ENCODE assay signal across 16 cellular contexts in the genomic region with DNA sequence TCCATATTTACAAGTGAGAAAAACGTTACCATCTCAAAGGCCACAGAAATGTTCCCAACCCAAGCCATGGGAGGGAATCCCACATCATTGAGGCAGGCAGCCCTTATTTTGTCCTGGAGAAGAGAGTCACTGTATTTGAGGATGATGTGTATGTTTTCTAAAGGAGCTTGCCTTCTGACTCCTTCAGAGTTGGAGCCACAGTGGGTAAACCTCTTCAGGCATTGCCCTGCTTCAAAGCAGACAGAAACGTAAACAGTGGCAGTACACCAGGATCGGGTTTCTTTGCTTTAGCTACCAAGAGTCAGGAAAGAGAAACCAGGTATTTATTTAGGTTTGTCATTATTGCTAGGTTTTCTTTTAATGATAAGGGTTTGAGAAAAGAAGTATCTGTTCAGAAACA. TPM values are rescaled to one million over a fixed set of nuclear protein-coding genes. Genes with fewer than 3 reads are reported as not detected.
DNase-seq lines count a peak whose midpoint lies in the region; TF ChIP-seq lines count a peak whose summit lies in the region.
"Had no signal": no experiment of that assay in that cellular context is flagged by ENCODE, and none has a peak within 500 bp of the region (broad histone marks: within the 10 kb centered on the region; RNA-seq: fewer than 3 reads in every experiment).

No MANE protein-coding gene starts in this region.

- no peak overlapping the region for H3K27ac ChIP-seq in PC-9

- CTCF ChIA-PET in PC-9 (lab: Charles Lee) (no interaction called here), GM10248 (lab: Yijun Ruan, JAX) (interaction anchor here (1.5 to 2.5 kb wide), 2 partner anchors 12 to 16 kb away, joined by 4 to 8 read pairs; no protein-coding TSS in a partner anchor)

- no peaks in the 10 kb centered on the region for H3K27me3 ChIP-seq in PC-9 (ENCODE audit: insufficient read depth, low read depth)

- intact Hi-C loops in PC-9 (cut with micrococcal nuclease; ENCODE audit: unreplicated experiment) = no loop called here

- no peaks in the 10 kb centered on the region for H3F3A ChIP-seq in PC-9 (ENCODE audit: insufficient read depth, low read depth)

- H3K9me3 ChIP-seq in PC-9 (ENCODE audit: insufficient read depth, low read depth) = no peaks in the 10 kb centered on the region

- no peaks in the 10 kb centered on the region for H3K36me3 Mint-ChIP-seq in mesothelial cell of epicardium

- H3K4me2 ChIP-seq in PC-9 = peak overlapping the region; percentile 21; the same call in 1 of the 2 replicates

- H3K36me3 ChIP-seq in PC-9 (ENCODE audit: low read depth) = no peaks in the 10 kb centered on the region

- H4K20me1 ChIP-seq in PC-9 (ENCODE audit: insufficient read depth) = no peaks in the 10 kb centered on the region

- no peak overlapping the region for H3K4me3 Mint-ChIP-seq in mesothelial cell of epicardium
- H3K4me3 Mint-ChIP-seq: activated T-helper 1 cell treated with anti-CD3 and anti-CD28 coated beads, Interleukin-12 subunit alpha, Interleukin-12 subunit beta, Interleukin-2, Interleukin-4 antibody, amounts not matched to agents 30 ng/mL and 10 ng/mL and 1 ng/mL, durations not matched to agents 14 hours and 24 hours and 36 hours; T-helper 1 cell treated with Interleukin-12 subunit alpha and Interleukin-12 subunit beta and Interleukin-4 antibody, amounts not matched to agents 30 μg/mL and 1 μg/mL, for 36 hours had no signal

- H3K79me2 ChIP-seq in PC-9 (ENCODE audit: low read depth) = no peaks in the 10 kb centered on the region

- H3K4me1 ChIP-seq in PC-9 (replicated peaks; ENCODE audit: insufficient read depth) = peaks cover 12% of the 10 kb centered on the region

- no peaks in the 10 kb centered on the region for H3K27me3 Mint-ChIP-seq in mesothelial cell of epicardium (ENCODE audit: low read depth)

- POLR2A ChIA-PET in PC-9 (lab: Charles Lee; ENCODE audit: unreplicated experiment) = no interaction called here
- POLR2A ChIA-PET in GM10248 (lab: Yijun Ruan, JAX) = no interaction called here

- H3K9me2 ChIP-seq in PC-9 (ENCODE audit: insufficient read depth) = no peaks in the 10 kb centered on the region

- H3K4me1 Mint-ChIP-seq in mesothelial cell of epicardium = peaks cover 10% of the 10 kb centered on the region

- DNase-seq in DMS53 (lab: John Stamatoyannopoulos, UW) (peak; percentile 92), HuH-7 (ENCODE audit: low spot score) (peak; percentile 11), PC-9 (no peak), left kidney (ENCODE audit: low read depth, low spot score) (peak; percentile 75), mesothelial cell of epicardium (ENCODE audit: low spot score in 2 of 2, unreplicated experiment in 2 of 2) (no peak), GM10248 (ENCODE audit: extremely low spot score) (no peak), activated T-cell treated with anti-CD3 and anti-CD28 coated beads for 4 hours (no peak), islet precursor cell (no peak)
- DNase-seq: activated CD4-positive, alpha-beta T cell treated with anti-CD3 and anti-CD28 coated beads, Interleukin-2, amount 50 U/mL, for 4 hours; glutamatergic neuron; HCEC 1CT; NCI-H226; RPMI8226 had no signal

- H3K9me3 Mint-ChIP-seq in mesothelial cell of epicardium = peaks cover 22% of the 10 kb centered on the region
- H3K9me3 Mint-ChIP-seq: activated T-helper 1 cell treated with anti-CD3 and anti-CD28 coated beads, Interleukin-12 subunit alpha, Interleukin-12 subunit beta, Interleukin-2, Interleukin-4 antibody, amounts not matched to agents 30 ng/mL and 10 ng/mL and 1 ng/mL, durations not matched to agents 14 hours and 24 hours and 36 hours had no signal

- H3K27ac Mint-ChIP-seq in mesothelial cell of epicardium = no peak overlapping the region
- H3K27ac Mint-ChIP-seq: activated T-helper 1 cell treated with anti-CD3 and anti-CD28 coated beads, Interleukin-12 subunit alpha, Interleukin-12 subunit beta, Interleukin-2, Interleukin-4 antibody, amounts not matched to agents 30 ng/mL and 10 ng/mL and 1 ng/mL, durations not matched to agents 14 hours and 24 hours and 36 hours; T-helper 1 cell treated with Interleukin-12 subunit alpha and Interleukin-12 subunit beta and Interleukin-4 antibody, amounts not matched to agents 30 μg/mL and 1 μg/mL, for 36 hours had no signal

- H2AFZ ChIP-seq in PC-9 = peak overlapping the region; percentile 35; the same call in 1 of the 2 replicates

- BruUV-seq in PC-9 (replicated peaks; lab: Mats Ljungman, UMichigan) = no TSS peak

- H3K4me3 ChIP-seq in PC-9 = no peak overlapping the region

- TF ChIP-seq CTCF in PC-9 (conservative IDR thresholded peaks at IDR 0.05) (no peak), mesothelial cell of epicardium (IDR thresholded peaks at IDR 0.05; ENCODE audit: unreplicated experiment) (no peak), GM10248 (IDR thresholded peaks at IDR 0.05; ENCODE audit: control extremely low read depth, extremely low read depth, low read depth, missing control alignments) (no peak)

RNA-seq across cellular contexts. Expression of a gene that starts 45.7 kb away (rescaled TPM):
- total RNA-seq in PC-9 (2021) (not detected in 2 replicates), mesothelial cell of epicardium (0.09 to 0.32 TPM in 2 of 3 replicates, not detected in the other)
- total RNA-seq: activated T-helper 1 cell treated with anti-CD3 and anti-CD28 coated beads, Interleukin-12 subunit alpha, Interleukin-12 subunit beta, Interleukin-2, Interleukin-4 antibody, amounts not matched to agents 30 ng/mL and 10 ng/mL and 1 ng/mL, durations not matched to agents 14 hours and 24 hours and 36 hours; chondrocyte had no signal

Comparison
In these comparisons a context has a peak if more than half of its experiments do, and no peak if none do; other contexts are left out.
1. DNase-seq: peak in DMS53 (single experiment), HuH-7 (single experiment) and left kidney (single experiment); none in PC-9 (0 of 2), mesothelial cell of epicardium (0 of 2), GM10248 (single experiment), activated T-cell treated with anti-CD3 and anti-CD28 coated beads for 4 hours (single experiment) and islet precursor cell (single experiment).